In the genomic region with DNA sequence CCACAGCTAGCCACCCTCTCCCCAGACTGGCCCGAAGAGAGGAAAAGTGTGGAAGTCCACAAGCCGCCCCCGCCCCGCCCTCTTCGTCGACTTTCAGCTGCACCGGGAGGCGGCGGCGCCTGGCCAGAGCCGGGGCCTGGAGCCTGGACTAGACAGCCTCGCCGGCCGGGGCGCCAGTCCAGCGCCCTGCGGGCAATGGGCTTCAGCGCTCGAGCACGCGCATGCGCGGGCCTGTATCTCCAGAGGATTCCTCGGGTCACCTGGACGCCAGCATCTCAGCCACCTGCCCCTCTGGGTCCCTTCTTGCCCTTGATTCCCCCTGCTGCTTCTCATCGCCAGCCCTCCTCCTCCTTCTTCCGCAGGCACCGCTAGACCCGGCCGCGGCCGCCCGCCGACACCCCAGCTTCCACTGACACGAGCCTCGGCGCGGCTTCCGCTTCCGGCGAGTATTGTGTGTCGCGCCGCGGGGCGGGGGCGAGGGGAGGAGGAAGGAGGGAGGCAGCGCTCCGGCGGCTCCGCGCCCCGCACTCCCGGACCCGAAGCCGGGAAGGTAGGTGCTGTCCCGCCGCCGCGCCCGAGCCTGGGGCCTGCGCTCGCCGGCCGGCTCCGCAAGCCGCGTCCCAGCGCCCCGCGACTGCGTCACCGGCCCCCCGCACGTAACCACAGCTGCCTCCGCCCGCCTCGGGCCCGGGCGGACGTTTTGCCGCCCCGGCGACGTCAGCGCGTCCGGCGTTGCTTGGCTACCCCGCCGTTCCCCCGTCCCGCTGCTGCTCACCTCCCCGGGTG, we compare ENCODE assay signal across 8 cellular contexts. TPM values are rescaled to one million over a fixed set of nuclear protein-coding genes. Genes with fewer than 3 reads are reported as not detected.
DNase-seq lines count a peak whose midpoint lies in the region; ATAC-seq and TF ChIP-seq lines count a peak whose summit lies in the region.

A gene (plus strand): TSS at position 482 of the 786 bp plus-strand sequence. CDS start 2,391 bp downstream, outside the sequence.

- peaks cover 0 to 23% of the 10 kb centered on the region in 2 donors for H3K36me3 ChIP-seq in adrenal gland (replicated peaks in 1 of 2)
- H3K36me3 ChIP-seq in heart left ventricle: peaks cover 2 to 32% (median 27%) of the 10 kb centered on the region in 9 donors
- H3K36me3 ChIP-seq in upper lobe of left lung: peaks cover 0 to 26% (median 21%) of the 10 kb centered on the region in 4 donors

- no peaks in the 10 kb centered on the region for H3K9me3 ChIP-seq in adrenal gland (replicated peaks in 1 of 3)
- H3K9me3 ChIP-seq in heart left ventricle: no peaks in the 10 kb centered on the region
- no peaks in the 10 kb centered on the region for H3K9me3 ChIP-seq in upper lobe of left lung

- ATAC-seq in HG02840 (IDR thresholded peaks at IDR 0.05; ENCODE audit: low FRiP score, unreplicated experiment): peak; percentile 83
- peak; percentile 62 to 92 (median 88) for ATAC-seq in heart left ventricle
- ATAC-seq in upper lobe of left lung (ENCODE audit: low FRiP score in 2 of 2): peak; percentile 89 to 93

- DNase-seq in GM13976 (ENCODE audit: low spot score): peak; percentile 92
- DNase-seq in NCI-H1436 treated with DMSO at 0.1 percent for 48 hours (lab: John Stamatoyannopoulos, UW): peak; percentile 57
- DNase-seq in adrenal gland: peak; percentile 83 to 92 (median 87)
- peak; percentile 86 to 94 (median 89) for DNase-seq in heart left ventricle
- DNase-seq in posterior vena cava (ENCODE audit: low spot score): peak; percentile 97
- DNase-seq in upper lobe of left lung: peak; percentile 90 to 98

- H3K4me1 ChIP-seq in adrenal gland (replicated peaks in 1 of 2) (peaks cover 9 to 29% of the 10 kb centered on the region in 2 donors), heart left ventricle (peaks cover 5 to 51% (median 23%) of the 10 kb centered on the region in 12 donors), upper lobe of left lung (peaks cover 16 to 47% (median 26%) of the 10 kb centered on the region in 4 donors)

- TF ChIP-seq CTCF in GM13976 (IDR thresholded peaks at IDR 0.05; ENCODE audit: borderline replicate concordance, control extremely low read depth, extremely low read depth, insufficient read depth, missing control alignments) (no peak), adrenal gland (IDR thresholded peaks at IDR 0.05) (no peak), heart left ventricle (IDR thresholded peaks at IDR 0.05) (peak in 2 of 12 donors; percentile 13 to 20), upper lobe of left lung (IDR thresholded peaks at IDR 0.05) (peak in 1 of 6 experiments; percentile 29)

- whole genome bisulfite sequencing in adrenal gland, 4 donors: 1 to 4% (median 1%) methylated on average over 14 to 94 of the region's 94 CpGs
- WGBS in heart left ventricle, 4 donors: 0 to 1% (median 1%) methylated on average over 41 to 94 of the region's 94 CpGs
- 0 to 1% methylated on average over 25 to 36 of the region's 94 CpGs for WGBS in upper lobe of left lung, 2 donors

- in situ Hi-C loops in GM13976 (cut with MboI; ENCODE audit: low sequenced_read_pairs, unreplicated experiment): no loop called here

- peak in 1 of 4 donors; percentile 67 for TF ChIP-seq EP300 in upper lobe of left lung (IDR thresholded peaks at IDR 0.05)

- H3K4me3 ChIP-seq in adrenal gland (peak within 1 kb of the TSS; percentile 62 to 98 (median 84)), heart left ventricle (peak within 1 kb of the TSS; percentile 74 to 97 (median 86)), upper lobe of left lung (peak within 1 kb of the TSS; percentile 64 to 95 (median 91))

- H3K27ac ChIP-seq in adrenal gland: peak within 1 kb of the TSS; percentile 96 to 99 (median 97)
- H3K27ac ChIP-seq in heart left ventricle: peak within 1 kb of the TSS; percentile 91 to 99 (median 97)
- peak within 1 kb of the TSS; percentile 93 to 99 (median 98) for H3K27ac ChIP-seq in upper lobe of left lung

- TF ChIP-seq POLR2A in adrenal gland (IDR thresholded peaks at IDR 0.05) (peak in 1 of 2 donors; percentile 78), heart left ventricle (IDR thresholded peaks at IDR 0.05) (peak in 1 of 2 donors; percentile 77), upper lobe of left lung (IDR thresholded peaks at IDR 0.05) (peak in 3 of 4 donors; percentile 76 to 94 (median 93))

- intact Hi-C loops in T-helper 1 cell treated with Interleukin-12 subunit alpha and Interleukin-12 subunit beta and Interleukin-4 antibody, amounts not matched to agents 30 ng/mL and 1 ng/mL, for 36 hours (cut with micrococcal nuclease): loop anchor here (1.0 to 10.0 kb wide), 12 partner anchors 113 to 1851 kb away; a partner anchor contains a TSS
- intact Hi-C loops in adrenal gland (cut with DNase I) (no loop called here), heart left ventricle (cut with DNase I) (loop anchor here in 7 of 10 donors (1.0 to 10.0 kb wide), 7 partner anchors 18 to 262 kb away; a partner anchor contains a TSS), posterior vena cava (cut with DNase I) (no loop called here)

- H3K27me3 ChIP-seq in adrenal gland (no peaks in the 10 kb centered on the region), heart left ventricle (no peaks in the 10 kb centered on the region), upper lobe of left lung (no peaks in the 10 kb centered on the region)

RNA-seq across cellular contexts. Expression of the gene that starts here (rescaled TPM):
- 11.3 and 13.9 TPM in 2 replicates for total RNA-seq in T-helper 1 cell treated with Interleukin-12 subunit alpha and Interleukin-12 subunit beta and Interleukin-4 antibody, amounts not matched to agents 30 ng/mL and 1 ng/mL, for 36 hours
- total RNA-seq in adrenal gland (10 to 100 TPM in 7 of 8 donors, 1 to 10 TPM in 1; 9.8 to 24.3 (median 14.2) TPM), heart left ventricle (10 to 100 TPM in 2 of 9 donors, 1 to 10 TPM in 7; 6.4 to 12.1 (median 8.4) TPM), posterior vena cava (10 to 100 TPM; 10.1 to 12.1 TPM), upper lobe of left lung (10 to 100 TPM; 12.2 to 23.3 (median 16.2) TPM)
- polyA plus RNA-seq in adrenal gland (10 to 100 TPM; 12.1 to 17.0 (median 14.6) TPM), heart left ventricle (1 to 10 TPM; 5.1 to 9.6 TPM)

Comparison
In these comparisons a context has a peak if more than half of its experiments do, and no peak if none do; other contexts are left out.
1. Peak in every context shown above with its lines: DNase-seq, ATAC-seq, H3K4me3 ChIP-seq and H3K27ac ChIP-seq.
2. intact Hi-C loops: an anchor here in T-helper 1 cell treated with Interleukin-12 subunit alpha and Interleukin-12 subunit beta and Interleukin-4 antibody, amounts not matched to agents 30 ng/mL and 1 ng/mL, for 36 hours (1.0 to 10.0 kb wide) and heart left ventricle (1.0 to 10.0 kb wide); none called in adrenal gland and posterior vena cava.